In the genomic region with DNA sequence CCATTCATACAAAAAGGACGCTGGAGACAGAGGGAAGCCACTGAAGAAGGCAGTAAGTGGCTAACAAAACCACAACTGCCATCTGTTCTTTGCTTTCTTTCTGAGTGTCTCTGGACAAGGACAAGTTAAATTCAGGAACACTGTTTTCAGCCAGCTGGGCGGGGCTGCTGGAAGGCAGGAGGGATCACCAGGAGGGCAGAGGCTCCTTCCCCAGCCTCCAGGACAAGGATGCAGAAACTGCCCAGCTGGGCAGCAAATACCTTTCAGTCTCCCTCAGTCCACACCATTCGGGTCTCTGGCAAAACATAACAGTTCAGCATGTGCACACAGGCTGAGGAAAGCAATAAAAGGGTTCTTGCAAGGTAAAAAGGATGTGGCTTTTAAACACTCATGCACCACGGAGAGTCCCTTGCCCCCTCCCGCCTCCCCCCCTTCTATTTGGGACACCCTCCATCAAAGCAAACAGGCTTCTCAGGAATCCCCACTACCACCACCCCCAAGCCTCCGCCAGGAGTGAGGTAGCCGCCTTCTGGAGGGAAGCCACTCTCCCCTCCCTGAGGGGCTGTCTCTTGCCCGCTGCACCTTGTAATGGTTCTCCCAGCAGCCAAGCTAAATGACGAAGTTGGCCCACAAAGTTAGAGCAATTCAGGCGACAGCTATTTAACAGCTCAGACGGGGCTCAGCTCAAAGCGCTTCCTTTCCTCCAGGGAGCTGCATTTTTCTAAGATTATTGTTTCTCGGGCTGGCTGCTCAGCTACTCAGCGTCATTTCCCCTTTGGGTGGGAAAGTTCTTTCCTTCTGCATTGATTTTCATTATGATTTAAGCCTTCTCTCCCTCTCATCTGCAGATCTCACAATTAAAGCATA, we compare ENCODE assay signal across 8 cellular contexts. TPM values are rescaled to one million over a fixed set of nuclear protein-coding genes. Genes with fewer than 3 reads are reported as not detected.
A peak's percentile ranks its signal among the peaks of the same experiment; 100 is the strongest.
DNase-seq lines count a peak whose midpoint lies in the region; ATAC-seq and TF ChIP-seq lines count a peak whose summit lies in the region.

No MANE protein-coding gene starts in this region.

- H3K14ac ChIP-seq in mesenchymal stem cell (ENCODE audit: low read length in 2 of 2), result peak overlapping the region in 1 of 2 experiments; percentile 2

- no peak overlapping the region for H2BK5ac ChIP-seq in mesenchymal stem cell (ENCODE audit: low read depth, low read length, poor library complexity, severe bottlenecking)

- DNase-seq in AG04450 (ENCODE audit: low read depth, low spot score) (no peak), HK-2 (ENCODE audit: unreplicated experiment) (peak; percentile 38), mesenchymal stem cell (peak; percentile 89)
- DNase-seq in central memory CD8-positive, alpha-beta T cell (ENCODE audit: low spot score in 2 of 2), result peak; percentile 42 to 54
- peak; percentile 56 to 68 for DNase-seq in stimulated activated CD8-positive, alpha-beta memory T cell treated with anti-CD3 and anti-CD28 coated beads, Interleukin-15, amount 100 ng/mL, for 48 hours (ENCODE audit: low read depth in 2 of 2)

- H3K27ac ChIP-seq in AG04450 (ENCODE audit: low read depth, low read length) (peak overlapping the region; percentile 83), mesenchymal stem cell (ENCODE audit: low read length, poor library complexity, severe bottlenecking) (peak overlapping the region; percentile 75)

- H4K8ac ChIP-seq in mesenchymal stem cell (ENCODE audit: low read length), result peak overlapping the region; percentile 27

- peaks cover 16 to 48% of the 10 kb centered on the region in 2 experiments for H3K36me3 ChIP-seq in mesenchymal stem cell (ENCODE audit: control insufficient read depth in 1 of 2, insufficient read depth in 2 of 2, low read depth in 1 of 2, low read length in 2 of 2)

- WGBS in mesenchymal stem cell, result 2% methylated on average over 14 of the region's 14 CpGs

- peak overlapping the region; percentile 98 for H3K9ac ChIP-seq in mesenchymal stem cell (ENCODE audit: low read length)

- TF ChIP-seq CTCF in AG04450 (IDR thresholded peaks at IDR 0.05; ENCODE audit: low read depth, low read length), result no peak

- peak overlapping the region; percentile 59 for H3K4me2 ChIP-seq in mesenchymal stem cell (ENCODE audit: low read length, poor library complexity, severe bottlenecking)

- H3K79me1 ChIP-seq in mesenchymal stem cell (replicated peaks; ENCODE audit: low read length, poor library complexity, severe bottlenecking), result peaks cover 19% of the 10 kb centered on the region

- peak; percentile 45 to 57 for ATAC-seq in activated CD4-positive, CD25-positive, alpha-beta regulatory T cell treated with anti-CD3 and anti-CD28 coated beads, Interleukin-2, amount 50 U/mL, for 24 hours
- ATAC-seq in central memory CD8-positive, alpha-beta T cell (replicated peaks; ENCODE audit: extremely low read depth, poor library complexity, severe bottlenecking), result peak; percentile 72
- ATAC-seq in HG03159 (IDR thresholded peaks at IDR 0.05; ENCODE audit: unreplicated experiment), result no peak
- no peak for ATAC-seq in GM21717 (IDR thresholded peaks at IDR 0.05; ENCODE audit: unreplicated experiment)

- H2AFZ ChIP-seq in mesenchymal stem cell (ENCODE audit: low read depth, low read length), result no peak overlapping the region

- H2BK120ac ChIP-seq in mesenchymal stem cell (ENCODE audit: low read depth, low read length), result peak overlapping the region; percentile 65

- peaks cover 71% of the 10 kb centered on the region for H3K4me1 Mint-ChIP-seq in central memory CD8-positive, alpha-beta T cell

- no peak overlapping the region for H4K91ac ChIP-seq in mesenchymal stem cell (ENCODE audit: low read length)

- CTCF ChIA-PET in AG04450 (lab: Charles Lee), result no interaction called here

- H3K4me3 ChIP-seq in AG04450 (ENCODE audit: low read depth, low read length) (peak overlapping the region; percentile 71), mesenchymal stem cell (ENCODE audit: insufficient read depth in 1 of 2, low read depth in 1 of 2, low read length in 2 of 2) (peak overlapping the region in 1 of 2 experiments; percentile 94)

- peak overlapping the region; percentile 80 for H3K27ac Mint-ChIP-seq in central memory CD8-positive, alpha-beta T cell (ENCODE audit: low read depth)

- no peaks in the 10 kb centered on the region for H3K9me3 Mint-ChIP-seq in central memory CD8-positive, alpha-beta T cell

- H2BK15ac ChIP-seq in mesenchymal stem cell (ENCODE audit: low read depth, poor library complexity, severe bottlenecking), result peak overlapping the region; percentile 6

- peak overlapping the region; percentile 24 to 54 for H3K4ac ChIP-seq in mesenchymal stem cell (ENCODE audit: low read depth in 1 of 2, low read length in 2 of 2)

- no peaks in the 10 kb centered on the region for H3K27me3 ChIP-seq in AG04450 (ENCODE audit: control insufficient read depth, insufficient read depth, low read length)
- no peaks in the 10 kb centered on the region for H3K27me3 ChIP-seq in mesenchymal stem cell (ENCODE audit: control insufficient read depth in 1 of 2, insufficient read depth in 1 of 2, low read length in 2 of 2)

- peak overlapping the region; percentile 38 to 81 for H2BK12ac ChIP-seq in mesenchymal stem cell (ENCODE audit: low read length in 2 of 2)

- no peak overlapping the region for H2AK5ac ChIP-seq in mesenchymal stem cell (ENCODE audit: low read length, severe bottlenecking)

- H3K36me3 Mint-ChIP-seq in central memory CD8-positive, alpha-beta T cell (ENCODE audit: insufficient read depth), result peaks cover 16% of the 10 kb centered on the region

- H3K9me3 ChIP-seq in AG04450 (ENCODE audit: control insufficient read depth, insufficient read depth, low read length), result no peaks in the 10 kb centered on the region
- no peaks in the 10 kb centered on the region for H3K9me3 ChIP-seq in mesenchymal stem cell (ENCODE audit: control insufficient read depth, low read length)

- POLR2A ChIA-PET in AG04450 (lab: Yijun Ruan, JAX), result interaction anchor here (0.7 to 2.8 kb wide), 11 partner anchors 9 to 429 kb away, joined by 3 to 17 read pairs (median 4); no protein-coding TSS in a partner anchor

- H3K4me3 Mint-ChIP-seq in central memory CD8-positive, alpha-beta T cell, result peak overlapping the region; percentile 99

- H3K23ac ChIP-seq in mesenchymal stem cell (ENCODE audit: low read length in 2 of 2), result peak overlapping the region in 1 of 2 experiments; percentile 68

- H3K18ac ChIP-seq in mesenchymal stem cell (ENCODE audit: low read depth in 1 of 2, low read length in 2 of 2), result peak overlapping the region; percentile 42 to 79

- no peaks in the 10 kb centered on the region for H3K27me3 Mint-ChIP-seq in central memory CD8-positive, alpha-beta T cell

- peaks cover 17% of the 10 kb centered on the region for H3K4me1 ChIP-seq in mesenchymal stem cell (ENCODE audit: control insufficient read depth, insufficient read depth, low read depth, low read length)

RNA-seq across cellular contexts. Expression of gene HEG1, which starts 3.8 kb away (rescaled TPM):
- polyA plus RNA-seq in AG04450 (2011; rRNA removed), result 98.3 and 112 TPM in 2 replicates
- polyA minus RNA-seq in AG04450 (2011; rRNA and poly(A)+ RNA removed), result 162 and 188 TPM in 2 replicates
- polyA plus RNA-seq in mesenchymal stem cell (2013, experiment 1 of 2), result 134 TPM
- polyA plus RNA-seq in mesenchymal stem cell (2013, experiment 2 of 2), result 130 TPM

Comparison
In these comparisons a context has a peak if more than half of its experiments do, and no peak if none do; other contexts are left out.
1. ATAC-seq: peak in activated CD4-positive, CD25-positive, alpha-beta regulatory T cell treated with anti-CD3 and anti-CD28 coated beads, Interleukin-2, amount 50 U/mL, for 24 hours (2 of 2) and central memory CD8-positive, alpha-beta T cell (single experiment); none in HG03159 (single experiment) and GM21717 (single experiment).